ENCODE assay signal across 7 cellular contexts in genomic region chr19:13022111-13022858, GRCh38. TPM values are rescaled to one million over a fixed set of nuclear protein-coding genes. Genes with fewer than 3 reads are reported as not detected.
DNase-seq lines count a peak whose midpoint lies in the region; ATAC-seq, FAIRE-seq and TF ChIP-seq lines count a peak whose summit lies in the region.

No MANE protein-coding gene starts in this region.

- H3K4me3 ChIP-seq in gastroesophageal sphincter (peak overlapping the region; percentile 35 to 49), small intestine (ENCODE audit: low read depth in 1 of 2, low read length in 2 of 2) (peak overlapping the region in 1 of 2 donors; percentile 44)

- TF ChIP-seq CTCF in gastroesophageal sphincter (IDR thresholded peaks at IDR 0.05): no peak

- TF ChIP-seq POLR2A in gastroesophageal sphincter (IDR thresholded peaks at IDR 0.05): no peak

- WGBS in gastroesophageal sphincter (ENCODE audit: low coverage in 1 of 2), 2 donors: 0% methylated on average over 1 to 7 of the region's 22 CpGs
- WGBS in small intestine, 3 donors: 8 to 26% (median 22%) methylated on average over 22 of the region's 22 CpGs

- H3K36me3 ChIP-seq in gastroesophageal sphincter (peaks cover 0 to 4% of the 10 kb centered on the region in 2 donors), small intestine (ENCODE audit: control insufficient read depth in 2 of 2, insufficient read depth in 2 of 2, low read length in 2 of 2) (no peaks in the 10 kb centered on the region)

- H3K4me1 ChIP-seq in gastroesophageal sphincter (peaks cover 28 to 98% (median 65%) of the 10 kb centered on the region in 3 donors), small intestine (ENCODE audit: control insufficient read depth in 2 of 2, insufficient read depth in 1 of 2, low read depth in 1 of 2, low read length in 1 of 2) (peaks cover 0 to 11% of the 10 kb centered on the region in 2 donors)

- DNase-seq in SW480 (ENCODE audit: low spot score): peak; percentile 25
- DNase-seq in small intestine: peak; percentile 54
- DNase-seq in GOT3 (lab: John Stamatoyannopoulos, UW): no peak

- ATAC-seq in GM21825 (IDR thresholded peaks at IDR 0.05; ENCODE audit: unreplicated experiment): peak; percentile 68
- ATAC-seq in gastroesophageal sphincter: peak; percentile 44
- ATAC-seq in HG03097 (IDR thresholded peaks at IDR 0.05; ENCODE audit: low FRiP score, unreplicated experiment): no peak
- no peak for ATAC-seq in GM18511 (IDR thresholded peaks at IDR 0.05; ENCODE audit: unreplicated experiment)

- H3K27ac ChIP-seq in gastroesophageal sphincter: peak overlapping the region; percentile 92 to 98 (median 95)
- peak overlapping the region; percentile 27 to 92 for H3K27ac ChIP-seq in small intestine (ENCODE audit: low read depth in 1 of 2, low read length in 1 of 2)

- H3K27me3 ChIP-seq in gastroesophageal sphincter: no peaks in the 10 kb centered on the region
- no peaks in the 10 kb centered on the region for H3K27me3 ChIP-seq in small intestine (ENCODE audit: control insufficient read depth in 2 of 2, insufficient read depth in 2 of 2, low read length in 2 of 2)

- H3K9me3 ChIP-seq in gastroesophageal sphincter (no peaks in the 10 kb centered on the region), small intestine (ENCODE audit: control insufficient read depth, low read depth) (no peaks in the 10 kb centered on the region)

- TF ChIP-seq EP300 in gastroesophageal sphincter (IDR thresholded peaks at IDR 0.05): no peak

- FAIRE-seq in small intestine (lab: Jason Lieb, UNC): no peak

RNA-seq across cellular contexts. Expression of gene NFIX, which starts 27.0 kb away (rescaled TPM):
- 100 to 1,000 TPM in 1 of 4 donors, 10 to 100 TPM in 3; 44.7 to 145 (median 72.4) TPM for total RNA-seq in gastroesophageal sphincter
- 10 to 100 TPM in 1 of 3 donors, 1 to 10 TPM in 2; 2.9 to 31.4 (median 8.9) TPM for polyA plus RNA-seq in small intestine

RNA-seq across cellular contexts. Expression of gene DAND5, which starts 52.9 kb away (rescaled TPM):
- total RNA-seq in gastroesophageal sphincter: under 1 TPM in 1 of 4 donors, not detected in 3; 0.35 TPM
- polyA plus RNA-seq in small intestine: under 1 TPM in 1 of 3 donors, not detected in 2; 0.16 TPM

Comparison
In these comparisons a context has a peak if more than half of its experiments do, and no peak if none do; other contexts are left out.
1. ATAC-seq: peak in GM21825 (single experiment) and gastroesophageal sphincter (single experiment); none in HG03097 (single experiment) and GM18511 (single experiment).